8 cellular contexts compared by ENCODE assay signal in genomic region chr15:84979651-84980050, GRCh38. TPM values are rescaled to one million over a fixed set of nuclear protein-coding genes. Genes with fewer than 3 reads are reported as not detected.
DNase-seq lines count a peak whose midpoint lies in the region; ATAC-seq and TF ChIP-seq lines count a peak whose summit lies in the region.

No MANE protein-coding gene starts in this region.

- DNase-seq in CD4-positive, alpha-beta T cell: no peak
- DNase-seq in PC-3 (no peak), nephron progenitor cell (peak; percentile 47), pons (ENCODE audit: low spot score) (no peak), LoVo (ENCODE audit: low spot score) (no peak)
- no peak for DNase-seq in stimulated activated CD4-positive, alpha-beta T cell treated with anti-CD3 and anti-CD28 coated beads, Interleukin-4, amount 100 ng/mL, for 24 hours

- H3F3A ChIP-seq in PC-3 (ENCODE audit: low read length, unreplicated experiment): no peaks in the 10 kb centered on the region

- H3K9me3 ChIP-seq in CD4-positive, alpha-beta T cell (ENCODE audit: control insufficient read depth, low read length): no peaks in the 10 kb centered on the region
- H3K9me3 ChIP-seq in PC-3 (ENCODE audit: low read length) (no peaks in the 10 kb centered on the region), endocrine pancreas (ENCODE audit: control insufficient read depth, low read length) (no peaks in the 10 kb centered on the region)

- peak overlapping the region; percentile 87 for H3K9ac ChIP-seq in PC-3 (ENCODE audit: low read length)
- H3K9ac ChIP-seq in endocrine pancreas (ENCODE audit: control insufficient read depth, insufficient read depth, low read length): no peak overlapping the region

- peak overlapping the region; percentile 92 for H3K4me3 ChIP-seq in PC-3 (ENCODE audit: low read length)
- peak overlapping the region; percentile 41 for H3K4me3 ChIP-seq in endocrine pancreas (ENCODE audit: control insufficient read depth, insufficient read depth, low read length)

- peaks cover 30% of the 10 kb centered on the region for H3K79me2 ChIP-seq in PC-3 (ENCODE audit: low read length)

- TF ChIP-seq CTCF in CD4-positive, alpha-beta T cell (IDR thresholded peaks at IDR 0.05): no peak
- TF ChIP-seq CTCF in PC-3 (conservative IDR thresholded peaks at IDR 0.05; ENCODE audit: low read depth, low read length): no peak
- TF ChIP-seq CTCF in nephron progenitor cell (IDR thresholded peaks at IDR 0.05): no peak

- POLR2A ChIA-PET in CD4-positive, alpha-beta T cell (lab: Charles Lee): interaction anchor here (1.2 to 2.9 kb wide), 13 partner anchors 9 to 409 kb away, joined by 5 to 36 read pairs (median 11); partner anchors contain the start of gene SEC11A
- POLR2A ChIA-PET in PC-3 (lab: Charles Lee; ENCODE audit: unreplicated experiment): interaction anchor here (0.6 kb wide), 2 partner anchors 64 to 381 kb away, joined by 3 to 4 read pairs; no protein-coding TSS in a partner anchor

- peak overlapping the region; percentile 67; the same call in 1 of the 2 replicates for H2AFZ ChIP-seq in PC-3 (ENCODE audit: low read length)

- peak overlapping the region; percentile 81 for H3K4me2 ChIP-seq in PC-3 (ENCODE audit: low read length)

- ATAC-seq in CD4-positive, alpha-beta T cell (ENCODE audit: poor library complexity): no peak
- ATAC-seq in PC-3 (no peak), HG02973 (IDR thresholded peaks at IDR 0.05; ENCODE audit: unreplicated experiment) (no peak)

- H3K4me1 Mint-ChIP-seq in CD4-positive, alpha-beta T cell (ENCODE audit: low read depth): peaks cover 39% of the 10 kb centered on the region
- peaks cover 22% of the 10 kb centered on the region for H3K4me1 Mint-ChIP-seq in nephron progenitor cell

- peaks cover 16% of the 10 kb centered on the region for H3K4me1 ChIP-seq in PC-3 (ENCODE audit: insufficient read depth, low read length)
- peaks cover 14% of the 10 kb centered on the region for H3K4me1 ChIP-seq in endocrine pancreas (ENCODE audit: control insufficient read depth, insufficient read depth, low read length)

- H3K36me3 ChIP-seq in PC-3 (ENCODE audit: low read depth, low read length) (no peaks in the 10 kb centered on the region), endocrine pancreas (ENCODE audit: control insufficient read depth, insufficient read depth, low read length) (no peaks in the 10 kb centered on the region)

- peaks cover 20% of the 10 kb centered on the region for H4K20me1 ChIP-seq in PC-3 (ENCODE audit: low read length)

- no peaks in the 10 kb centered on the region for H3K27me3 Mint-ChIP-seq in CD4-positive, alpha-beta T cell
- H3K27me3 Mint-ChIP-seq in nephron progenitor cell (ENCODE audit: low read depth, poor library complexity): peaks cover 68% of the 10 kb centered on the region

- no peaks in the 10 kb centered on the region for H3K9me3 Mint-ChIP-seq in CD4-positive, alpha-beta T cell
- H3K9me3 Mint-ChIP-seq in nephron progenitor cell: no peaks in the 10 kb centered on the region

- CTCF ChIA-PET in CD4-positive, alpha-beta T cell (lab: Charles Lee): no interaction called here
- CTCF ChIA-PET in PC-3 (lab: Charles Lee): no interaction called here

- no peaks in the 10 kb centered on the region for H3K27me3 ChIP-seq in CD4-positive, alpha-beta T cell (ENCODE audit: control insufficient read depth, insufficient read depth, low read length)
- no peaks in the 10 kb centered on the region for H3K27me3 ChIP-seq in PC-3 (ENCODE audit: low read length)
- H3K27me3 ChIP-seq in endocrine pancreas (ENCODE audit: control insufficient read depth, insufficient read depth, low read length): no peaks in the 10 kb centered on the region

- peak overlapping the region; percentile 98 for H3K4me3 Mint-ChIP-seq in CD4-positive, alpha-beta T cell
- peak overlapping the region; percentile 85 for H3K4me3 Mint-ChIP-seq in nephron progenitor cell

- H3K36me3 Mint-ChIP-seq in CD4-positive, alpha-beta T cell (ENCODE audit: low read depth): peaks cover 20% of the 10 kb centered on the region
- no peaks in the 10 kb centered on the region for H3K36me3 Mint-ChIP-seq in nephron progenitor cell (ENCODE audit: low read depth)

- no peaks in the 10 kb centered on the region for H3K9me2 ChIP-seq in PC-3 (replicated peaks; ENCODE audit: low read length)

- H3K27ac Mint-ChIP-seq in CD4-positive, alpha-beta T cell: peak overlapping the region; percentile 95
- no peak overlapping the region for H3K27ac Mint-ChIP-seq in nephron progenitor cell

- no TSS peak for BruUV-seq in PC-3 (replicated peaks; lab: Mats Ljungman, UMichigan)

- intact Hi-C loops in CD4-positive, alpha-beta T cell (cut with DNase I, micrococcal nuclease): loop anchor here (2.0 to 10.0 kb wide), 6 partner anchors 25 to 815 kb away; partner anchors contain the start of genes KLHL25 (in 1 of the 2), WDR73 (in 1 of the 2) and ZSCAN2 (in 1 of the 2)
- intact Hi-C loops in PC-3 (cut with micrococcal nuclease): no loop called here

- no peak overlapping the region for H3K27ac ChIP-seq in CD4-positive, alpha-beta T cell (ENCODE audit: low read depth, low read length)
- H3K27ac ChIP-seq in PC-3 (ENCODE audit: low read length): peak overlapping the region; percentile 87; the same call in 1 of the 2 replicates

RNA-seq across cellular contexts. Expression of gene PDE8A, which starts 2.0 kb away (rescaled TPM):
- 10 to 100 TPM; 29.8 to 34.3 TPM for total RNA-seq in CD4-positive, alpha-beta T cell
- total RNA-seq in PC-3 (2014; rRNA removed): 44.2 and 62.0 TPM in 2 replicates
